ENCODE assay signal across 9 cellular contexts in the genomic region with DNA sequence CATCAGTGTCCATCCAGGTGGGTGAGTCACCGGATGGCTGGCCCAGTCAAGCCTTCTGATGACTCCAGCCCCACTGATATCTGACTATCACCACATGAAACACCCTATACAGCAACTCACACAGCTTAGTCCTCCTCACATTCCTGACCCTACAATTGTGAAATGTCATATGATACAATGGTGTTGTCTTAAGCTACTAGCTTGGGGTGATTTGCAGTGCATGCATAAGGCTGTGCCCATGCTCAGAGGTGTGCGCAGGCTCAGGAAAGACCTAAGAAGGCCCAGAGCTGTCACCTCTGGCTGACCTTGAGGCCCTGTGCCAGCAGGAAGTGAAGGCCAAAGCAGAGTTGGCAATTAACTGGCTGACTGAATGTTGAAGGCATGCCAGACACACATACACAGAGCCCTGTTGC.
A peak's percentile ranks its signal among the peaks of the same experiment; 100 is the strongest.
DNase-seq lines count a peak whose midpoint lies in the region.
"Had no signal": no experiment of that assay in that cellular context is flagged by ENCODE, and none has a peak within 500 bp of the region (broad histone marks: within the 10 kb centered on the region; RNA-seq: fewer than 3 reads in every experiment).

No MANE protein-coding gene starts in this region.

- no peak overlapping the region for H3K4me3 Mint-ChIP-seq in activated naive CD8-positive, alpha-beta T cell
- H3K4me3 Mint-ChIP-seq: brain had no signal

- H3K27ac Mint-ChIP-seq in activated naive CD8-positive, alpha-beta T cell = peak overlapping the region; percentile 83
- H3K27ac Mint-ChIP-seq: brain had no signal

- no peaks in the 10 kb centered on the region for H3K27me3 ChIP-seq in BLaER1 treated with 17β-estradiol and CSF1 and Interleukin-3, amounts not matched to agents 10 nM and 100 nM

- H3K27me3 Mint-ChIP-seq in activated naive CD8-positive, alpha-beta T cell = no peaks in the 10 kb centered on the region
- H3K27me3 Mint-ChIP-seq: brain had no signal

- DNase-seq in HPDE6-E6E7 (ENCODE audit: extremely low spot score) (peak; percentile 8), kidney tubule cell (ENCODE audit: low spot score) (peak; percentile 94), NCI-H1436 treated with DMSO at 0.1 percent for 48 hours (lab: John Stamatoyannopoulos, UW) (no peak), NCI-H82 treated with DMSO at 0.1 percent for 48 hours (lab: John Stamatoyannopoulos, UW; ENCODE audit: unreplicated experiment) (no peak), HuH-7.5 (ENCODE audit: low spot score) (no peak)
- no peak for DNase-seq in stimulated activated CD4-positive, alpha-beta T cell treated with anti-CD3 and anti-CD28 coated beads, Interleukin-2, amount 100 ng/mL, for 24 hours

- H3K4me3 ChIP-seq in BLaER1 treated with 17β-estradiol and CSF1 and Interleukin-3, amounts not matched to agents 10 nM and 100 nM = no peak overlapping the region

- H3K4me1 Mint-ChIP-seq in activated naive CD8-positive, alpha-beta T cell (ENCODE audit: low read depth) = peaks cover 84% of the 10 kb centered on the region

- H3K9me3 Mint-ChIP-seq in activated naive CD8-positive, alpha-beta T cell (ENCODE audit: low read depth) = no peaks in the 10 kb centered on the region

- peak overlapping the region in 4 of 11 experiments; percentile 6 to 30 (median 16); a peak in 3 of 22 replicates for H3K27ac ChIP-seq in BLaER1 treated with 17β-estradiol and CSF1 and Interleukin-3, amounts not matched to agents 10 nM and 100 nM

- H3K9me3 ChIP-seq in BLaER1 treated with 17β-estradiol and CSF1 and Interleukin-3, amounts not matched to agents 10 nM and 100 nM (replicated peaks in 1 of 11) = no peaks in the 10 kb centered on the region

- H3K4me1 ChIP-seq in BLaER1 treated with 17β-estradiol and CSF1 and Interleukin-3, amounts not matched to agents 10 nM and 100 nM = peaks cover 34 to 60% (median 48%) of the 10 kb centered on the region in 10 experiments

- H3K4me2 ChIP-seq in BLaER1 treated with 17β-estradiol and CSF1 and Interleukin-3, amounts not matched to agents 10 nM and 100 nM = peak overlapping the region in 7 of 11 experiments; percentile 1 to 65 (median 33); a peak in 9 of 22 replicates

- H4K20me1 ChIP-seq in BLaER1 treated with 17β-estradiol and CSF1 and Interleukin-3, amounts not matched to agents 10 nM and 100 nM = no peaks in the 10 kb centered on the region

- no peaks in the 10 kb centered on the region for H3K36me3 ChIP-seq in BLaER1 treated with 17β-estradiol and CSF1 and Interleukin-3, amounts not matched to agents 10 nM and 100 nM

- no peak overlapping the region for H3K9ac ChIP-seq in BLaER1 treated with 17β-estradiol and CSF1 and Interleukin-3, amounts not matched to agents 10 nM and 100 nM

- H3K36me3 Mint-ChIP-seq in activated naive CD8-positive, alpha-beta T cell = no peaks in the 10 kb centered on the region
- H3K36me3 Mint-ChIP-seq: brain had no signal

Comparison
In these comparisons a context has a peak if more than half of its experiments do, and no peak if none do; other contexts are left out.
1. DNase-seq: peak in HPDE6-E6E7 (single experiment) and kidney tubule cell (single experiment); none in NCI-H1436 treated with DMSO at 0.1 percent for 48 hours (single experiment), stimulated activated CD4-positive, alpha-beta T cell treated with anti-CD3 and anti-CD28 coated beads, Interleukin-2, amount 100 ng/mL, for 24 hours (0 of 2), NCI-H82 treated with DMSO at 0.1 percent for 48 hours (single experiment) and HuH-7.5 (single experiment).